In the genomic region with DNA sequence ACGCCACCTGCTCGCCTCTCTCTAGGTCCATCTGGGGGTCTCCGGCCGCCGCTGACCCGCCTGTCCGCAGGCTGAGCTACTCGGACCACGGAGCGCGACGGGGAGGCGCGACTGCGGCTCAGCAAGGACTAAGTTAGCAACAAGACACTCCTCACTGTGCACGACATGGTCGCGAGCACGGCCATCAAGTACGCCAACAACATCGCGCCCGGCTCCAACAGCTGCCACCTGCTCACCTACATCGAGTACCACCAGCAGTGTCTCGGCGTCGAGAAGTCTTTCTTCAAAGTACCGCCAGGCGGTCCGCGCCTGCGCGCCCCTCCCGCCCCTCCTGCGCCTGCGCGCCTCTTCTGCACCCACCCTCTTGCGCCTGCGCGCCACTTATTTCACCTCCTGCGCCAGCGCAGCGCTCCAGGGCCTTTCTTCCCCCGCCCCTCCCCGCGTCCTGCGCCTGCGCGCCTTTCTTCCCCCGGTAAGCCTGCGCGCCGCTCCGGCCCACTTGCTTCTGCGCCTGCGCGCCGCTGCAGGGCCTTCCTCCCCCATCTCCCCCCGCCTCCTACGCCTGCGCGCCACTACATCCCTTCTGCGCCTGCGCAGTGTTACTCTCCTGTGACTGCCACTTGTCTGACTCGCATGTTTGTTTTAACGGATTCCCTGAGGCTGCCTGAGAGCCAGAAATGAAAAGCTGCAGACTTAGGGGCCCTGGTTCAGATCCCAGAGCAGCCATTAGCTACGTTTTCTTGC, we compare ENCODE assay signal across 8 cellular contexts.
DNase-seq lines count a peak whose midpoint lies in the region; TF ChIP-seq lines count a peak whose summit lies in the region.

No MANE protein-coding gene starts in this region.

- H3K36me3 ChIP-seq in HEK293 (ENCODE audit: control insufficient read depth in 2 of 2, insufficient read depth in 1 of 2, low read length in 2 of 2) (peaks cover 0 to 5% of the 10 kb centered on the region in 2 experiments; a peak in 2 of 3 replicates), SJSA1 (no peaks in the 10 kb centered on the region), neutrophil (no peaks in the 10 kb centered on the region)

- H3K27me3 ChIP-seq in SJSA1 (replicated peaks) (no peaks in the 10 kb centered on the region), neutrophil (no peaks in the 10 kb centered on the region)

- no peaks in the 10 kb centered on the region; the same call in 1 of the 2 replicates for H3K9me3 ChIP-seq in HEK293 (ENCODE audit: control insufficient read depth, insufficient read depth, low read depth, low read length)
- no peaks in the 10 kb centered on the region for H3K9me3 ChIP-seq in SJSA1 (replicated peaks)
- H3K9me3 ChIP-seq in neutrophil = no peaks in the 10 kb centered on the region

- peak overlapping the region; percentile 50 for H3K4me3 ChIP-seq in HEK293 (ENCODE audit: low read depth, low read length)
- H3K4me3 ChIP-seq in SJSA1 = peak overlapping the region; percentile 64
- H3K4me3 ChIP-seq in neutrophil (ENCODE audit: low read depth in 1 of 2, low read length in 1 of 2) = peak overlapping the region; percentile 84 to 95

- H3K36me3 Mint-ChIP-seq in activated naive CD4-positive, alpha-beta T cell treated with anti-CD3 and anti-CD28 coated beads, Interleukin-2, amount 10 ng/mL, durations not matched to agents 7 days and 5 days = peaks cover 19% of the 10 kb centered on the region

- H3K4me1 Mint-ChIP-seq in activated naive CD4-positive, alpha-beta T cell treated with anti-CD3 and anti-CD28 coated beads, Interleukin-2, amount 10 ng/mL, durations not matched to agents 7 days and 5 days = peaks cover 20% of the 10 kb centered on the region

- peak overlapping the region; percentile 92 for H3K27ac Mint-ChIP-seq in activated naive CD4-positive, alpha-beta T cell treated with anti-CD3 and anti-CD28 coated beads, Interleukin-2, amount 10 ng/mL, durations not matched to agents 7 days and 5 days

- DNase-seq in GM04503 (ENCODE audit: low read depth) = peak; percentile 79
- peak; percentile 98 for DNase-seq in MV-4-11 (lab: John Stamatoyannopoulos, UW)
- DNase-seq in SJSA1 (ENCODE audit: low read depth in 1 of 2, low spot score in 2 of 2) = peak; percentile 98
- DNase-seq in activated naive CD4-positive, alpha-beta T cell treated with anti-CD3 and anti-CD28 coated beads, Interleukin-2, amount 10 ng/mL, durations not matched to agents 7 days and 5 days = peak; percentile 99
- peak; percentile 100 for DNase-seq in germinal center (ENCODE audit: low spot score)
- DNase-seq in substantia nigra (lab: John Stamatoyannopoulos, UW) = peak; percentile 79 to 100 (median 94)

- TF ChIP-seq CTCF in HEK293 (tag by site-specific recombination; IDR thresholded peaks at IDR 0.05) (peak; percentile 82), neutrophil (IDR thresholded peaks at IDR 0.05) (peak; percentile 83)

- H3K9me3 Mint-ChIP-seq in activated naive CD4-positive, alpha-beta T cell treated with anti-CD3 and anti-CD28 coated beads, Interleukin-2, amount 10 ng/mL, durations not matched to agents 7 days and 5 days = peaks cover 3% of the 10 kb centered on the region

- H3K27ac ChIP-seq in HEK293 (ENCODE audit: extremely low read depth, low read depth, low read length) (peak overlapping the region; percentile 52), SJSA1 (no peak overlapping the region), neutrophil (peak overlapping the region; percentile 68), substantia nigra (ENCODE audit: low read depth, low read length, poor library complexity, severe bottlenecking) (peak overlapping the region; percentile 74)

- no peaks in the 10 kb centered on the region for H3K4me1 ChIP-seq in HEK293 (ENCODE audit: control insufficient read depth, insufficient read depth, low read length)
- peaks cover 21% of the 10 kb centered on the region for H3K4me1 ChIP-seq in SJSA1 (replicated peaks)
- peaks cover 11 to 15% of the 10 kb centered on the region in 2 experiments for H3K4me1 ChIP-seq in neutrophil (ENCODE audit: control insufficient read depth in 1 of 2, insufficient read depth in 1 of 2, low read depth in 1 of 2, low read length in 1 of 2)

- H3K4me3 Mint-ChIP-seq in activated naive CD4-positive, alpha-beta T cell treated with anti-CD3 and anti-CD28 coated beads, Interleukin-2, amount 10 ng/mL, durations not matched to agents 7 days and 5 days = peak overlapping the region; percentile 97

- H3K27me3 Mint-ChIP-seq in activated naive CD4-positive, alpha-beta T cell treated with anti-CD3 and anti-CD28 coated beads, Interleukin-2, amount 10 ng/mL, durations not matched to agents 7 days and 5 days = peaks cover 2% of the 10 kb centered on the region

- CTCF ChIA-PET in HEK293 (lab: Yijun Ruan, JAX) = interaction anchor here (0.6 to 1.0 kb wide), 4 partner anchors 14 to 212 kb away, joined by 3 to 7 read pairs (median 6); no protein-coding TSS in a partner anchor
- CTCF ChIA-PET in activated naive CD4-positive, alpha-beta T cell treated with anti-CD3 and anti-CD28 coated beads, Interleukin-2, amount 10 ng/mL, durations not matched to agents 7 days and 5 days (lab: Charles Lee) = interaction anchor here (2.8 kb wide), 1 partner anchor 19 kb away, joined by 12 read pairs; no protein-coding TSS in a partner anchor

- POLR2A ChIA-PET in HEK293 (lab: Yijun Ruan, JAX) = interaction anchor here (0.7 kb wide), 1 partner anchor 215 kb away, joined by 3 read pairs; no protein-coding TSS in a partner anchor

TF ChIP-seq in HEK293, 187 proteins besides CTCF, POLR2A, EP300 and RAD21 (continues in another document):
- TF ChIP-seq, protein P1, sequence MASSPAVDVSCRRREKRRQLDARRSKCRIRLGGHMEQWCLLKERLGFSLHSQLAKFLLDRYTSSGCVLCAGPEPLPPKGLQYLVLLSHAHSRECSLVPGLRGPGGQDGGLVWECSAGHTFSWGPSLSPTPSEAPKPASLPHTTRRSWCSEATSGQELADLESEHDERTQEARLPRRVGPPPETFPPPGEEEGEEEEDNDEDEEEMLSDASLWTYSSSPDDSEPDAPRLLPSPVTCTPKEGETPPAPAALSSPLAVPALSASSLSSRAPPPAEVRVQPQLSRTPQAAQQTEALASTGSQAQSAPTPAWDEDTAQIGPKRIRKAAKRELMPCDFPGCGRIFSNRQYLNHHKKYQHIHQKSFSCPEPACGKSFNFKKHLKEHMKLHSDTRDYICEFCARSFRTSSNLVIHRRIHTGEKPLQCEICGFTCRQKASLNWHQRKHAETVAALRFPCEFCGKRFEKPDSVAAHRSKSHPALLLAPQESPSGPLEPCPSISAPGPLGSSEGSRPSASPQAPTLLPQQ (tag by site-specific recombination; IDR thresholded peaks at IDR 0.05) = peak; percentile 70
- TF ChIP-seq ZNF169 (tag by site-specific recombination; IDR thresholded peaks at IDR 0.05) (peak; percentile 62; the same call in 1 of the 2 replicates), ZSCAN16 (tag by site-specific recombination; IDR thresholded peaks at IDR 0.05) (no peak), KLF1 (tag by site-specific recombination; IDR thresholded peaks at IDR 0.05) (peak; percentile 72; the same call in 1 of the 2 replicates), ZSCAN5A (tag by site-specific recombination; IDR thresholded peaks at IDR 0.05) (no peak), ZNF223 (tag by site-specific recombination; IDR thresholded peaks at IDR 0.05) (no peak), TCF7L2 (IDR thresholded peaks at IDR 0.05; ENCODE audit: borderline replicate concordance, low read depth, low read length) (peak; percentile 93; the same call in 1 of the 2 replicates), SETDB1 (IDR thresholded peaks at IDR 0.05; ENCODE audit: insufficient read length, low read length) (peak; percentile 54), ZNF624 (tag by site-specific recombination; IDR thresholded peaks at IDR 0.05) (no peak), ZEB2 (tag by site-specific recombination; IDR thresholded peaks at IDR 0.05) (peak; percentile 57; the same call in 1 of the 2 replicates), ZNF501 (tag by site-specific recombination; IDR thresholded peaks at IDR 0.05) (peak; percentile 32; the same call in 1 of the 2 replicates), ZNF548 (tag by site-specific recombination; IDR thresholded peaks at IDR 0.05) (peak; percentile 33; the same call in 1 of the 2 replicates), SP3 (tag by site-specific recombination; IDR thresholded peaks at IDR 0.05) (peak; percentile 79)
- TF ChIP-seq, protein P2, sequence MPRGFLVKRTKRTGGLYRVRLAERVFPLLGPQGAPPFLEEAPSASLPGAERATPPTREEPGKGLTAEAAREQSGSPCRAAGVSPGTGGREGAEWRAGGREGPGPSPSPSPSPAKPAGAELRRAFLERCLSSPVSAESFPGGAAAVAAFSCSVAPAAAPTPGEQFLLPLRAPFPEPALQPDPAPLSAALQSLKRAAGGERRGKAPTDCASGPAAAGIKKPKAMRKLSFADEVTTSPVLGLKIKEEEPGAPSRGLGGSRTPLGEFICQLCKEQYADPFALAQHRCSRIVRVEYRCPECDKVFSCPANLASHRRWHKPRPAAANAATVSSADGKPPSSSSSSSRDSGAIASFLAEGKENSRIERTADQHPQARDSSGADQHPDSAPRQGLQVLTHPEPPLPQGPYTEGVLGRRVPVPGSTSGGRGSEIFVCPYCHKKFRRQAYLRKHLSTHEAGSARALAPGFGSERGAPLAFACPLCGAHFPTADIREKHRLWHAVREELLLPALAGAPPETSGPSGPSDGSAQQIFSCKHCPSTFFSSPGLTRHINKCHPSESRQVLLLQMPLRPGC (tag by site-specific recombination; IDR thresholded peaks at IDR 0.05) = peak; percentile 42; the same call in 1 of the 2 replicates
